ENCODE assay signal across 26 cellular contexts in the genomic region with DNA sequence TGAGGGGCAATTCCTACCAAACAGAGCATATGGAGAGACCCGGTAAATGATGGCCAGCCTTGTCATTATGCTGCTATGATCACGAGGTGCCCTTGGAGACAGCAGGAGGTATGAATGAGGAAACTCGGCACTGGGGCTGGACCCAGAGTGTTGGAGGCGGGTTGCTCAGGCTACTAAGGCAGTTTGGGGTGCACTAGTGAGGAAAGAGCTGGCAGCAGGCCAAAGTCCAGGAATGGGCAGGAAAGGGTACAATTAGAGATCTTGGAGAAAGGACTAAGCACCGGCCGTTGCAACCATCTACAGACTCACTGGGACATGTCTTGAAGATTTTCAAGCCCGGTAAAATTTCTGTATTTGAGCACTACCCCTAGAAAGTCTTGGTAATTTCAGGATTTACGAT. TPM values are rescaled to one million over a fixed set of nuclear protein-coding genes. Genes with fewer than 3 reads are reported as not detected.
DNase-seq lines count a peak whose midpoint lies in the region; ATAC-seq, FAIRE-seq and TF ChIP-seq lines count a peak whose summit lies in the region.
"Had no signal": no experiment of that assay in that cellular context is flagged by ENCODE, and none has a peak within 500 bp of the region (broad histone marks: within the 10 kb centered on the region; RNA-seq: fewer than 3 reads in every experiment).

No MANE protein-coding gene starts in this region.

- H3K4me1 ChIP-seq in SJCRH30: peaks cover 46% of the 10 kb centered on the region
- H3K4me1 ChIP-seq in kidney (ENCODE audit: control insufficient read depth in 1 of 2, insufficient read depth in 1 of 2, low read depth in 1 of 2, low read length in 2 of 2): no peaks in the 10 kb centered on the region
- H3K4me1 ChIP-seq in neuronal stem cell (ENCODE audit: control insufficient read depth in 2 of 2, insufficient read depth in 1 of 2, low read depth in 1 of 2, low read length in 2 of 2): no peaks in the 10 kb centered on the region
- H3K4me1 ChIP-seq in MM.1S (ENCODE audit: low read length): no peaks in the 10 kb centered on the region
- H3K4me1 ChIP-seq: BLaER1 treated with 17β-estradiol and CSF1 and Interleukin-3, amounts not matched to agents 10 nM and 100 nM; HAP-1 had no signal

- H2BK15ac ChIP-seq in neuronal stem cell (ENCODE audit: low read length): no peak overlapping the region

- no peak overlapping the region for H3K4ac ChIP-seq in neuronal stem cell (ENCODE audit: low read length)

- intact Hi-C loops in kidney (cut with DNase I): no loop called here
- intact Hi-C loops in posterior vena cava (cut with DNase I): no loop called here

- H3F3A ChIP-seq in MM.1S (ENCODE audit: insufficient read depth, low read length): no peaks in the 10 kb centered on the region

- ATAC-seq in GM21619 (IDR thresholded peaks at IDR 0.05; ENCODE audit: unreplicated experiment): no peak

- H4K91ac ChIP-seq in neuronal stem cell (ENCODE audit: low read depth, low read length, poor library complexity): no peak overlapping the region

- no peak overlapping the region for H3K4me3 ChIP-seq in SJCRH30
- no peak overlapping the region for H3K4me3 ChIP-seq in kidney (ENCODE audit: low read length in 2 of 2)
- no peak overlapping the region for H3K4me3 ChIP-seq in neuronal stem cell (ENCODE audit: low read length in 2 of 2)
- no peak overlapping the region for H3K4me3 ChIP-seq in MM.1S (ENCODE audit: low read length)
- H3K4me3 ChIP-seq: BLaER1 treated with 17β-estradiol and CSF1 and Interleukin-3, amounts not matched to agents 10 nM and 100 nM; HAP-1 had no signal

- H3K79me1 ChIP-seq in neuronal stem cell (ENCODE audit: low read depth, low read length): no peaks in the 10 kb centered on the region

- no peak overlapping the region for H3K14ac ChIP-seq in neuronal stem cell (ENCODE audit: low read length)

- no peak overlapping the region for H4K8ac ChIP-seq in neuronal stem cell (ENCODE audit: low read depth, low read length)

- no peak overlapping the region for H2BK12ac ChIP-seq in neuronal stem cell (ENCODE audit: low read length)

- peak overlapping the region; percentile 27 for H3K18ac ChIP-seq in neuronal stem cell (ENCODE audit: low read length)

- H4K20me1 ChIP-seq in MM.1S (ENCODE audit: insufficient read depth, low read length): no peaks in the 10 kb centered on the region
- H4K20me1 ChIP-seq: BLaER1 treated with 17β-estradiol and CSF1 and Interleukin-3, amounts not matched to agents 10 nM and 100 nM had no signal

- H3K9ac ChIP-seq in kidney (ENCODE audit: low read length in 2 of 2) (no peak overlapping the region), neuronal stem cell (ENCODE audit: low read depth, low read length, poor library complexity) (no peak overlapping the region), MM.1S (ENCODE audit: low read length) (no peak overlapping the region)
- H3K9ac ChIP-seq: BLaER1 treated with 17β-estradiol and CSF1 and Interleukin-3, amounts not matched to agents 10 nM and 100 nM had no signal

- peak overlapping the region; percentile 99 for H3K27ac ChIP-seq in SJCRH30
- no peak overlapping the region for H3K27ac ChIP-seq in kidney (ENCODE audit: low read depth in 2 of 2, low read length in 2 of 2)
- H3K27ac ChIP-seq in neuronal stem cell (replicated peaks; ENCODE audit: low read length): no peak overlapping the region
- no peak overlapping the region for H3K27ac ChIP-seq in MM.1S (ENCODE audit: low read length)
- H3K27ac ChIP-seq: 22Rv1; BLaER1 treated with 17β-estradiol and CSF1 and Interleukin-3, amounts not matched to agents 10 nM and 100 nM had no signal

- no peak overlapping the region for H3K23ac ChIP-seq in neuronal stem cell (ENCODE audit: low read depth, low read length, poor library complexity)

- H3K9me3 ChIP-seq in SJCRH30 (replicated peaks) (peaks cover 7% of the 10 kb centered on the region; the same call in 1 of the 2 replicates), kidney (ENCODE audit: control insufficient read depth in 1 of 2, low read length in 2 of 2) (no peaks in the 10 kb centered on the region), neuronal stem cell (replicated peaks in 1 of 2; ENCODE audit: control insufficient read depth in 2 of 2, insufficient read depth in 1 of 2, low read depth in 1 of 2, low read length in 2 of 2) (peaks cover 0 to 5% of the 10 kb centered on the region in 2 donors), MM.1S (replicated peaks; ENCODE audit: insufficient read depth, low read length) (no peaks in the 10 kb centered on the region)
- H3K9me3 ChIP-seq: BE2C had no signal

- H3K79me2 ChIP-seq in MM.1S (ENCODE audit: low read length): no peaks in the 10 kb centered on the region

- H3K9me2 ChIP-seq in MM.1S (replicated peaks; ENCODE audit: insufficient read depth, low read length): no peaks in the 10 kb centered on the region

- no peaks in the 10 kb centered on the region for H3K27me3 ChIP-seq in SJCRH30
- H3K27me3 ChIP-seq in neuronal stem cell (ENCODE audit: control insufficient read depth in 3 of 3, insufficient read depth in 3 of 3, low read depth in 1 of 3, low read length in 3 of 3): peaks cover 0 to 14% (median 0%) of the 10 kb centered on the region in 3 experiments
- no peaks in the 10 kb centered on the region for H3K27me3 ChIP-seq in MM.1S (replicated peaks; ENCODE audit: insufficient read depth, low read length)
- H3K27me3 ChIP-seq: BE2C; BLaER1 treated with 17β-estradiol and CSF1 and Interleukin-3, amounts not matched to agents 10 nM and 100 nM had no signal

- H2BK120ac ChIP-seq in neuronal stem cell (ENCODE audit: low read depth, low read length): no peak overlapping the region

- no peak overlapping the region for H2BK5ac ChIP-seq in neuronal stem cell (ENCODE audit: low read length)

- no peak overlapping the region for H2AK5ac ChIP-seq in neuronal stem cell (ENCODE audit: low read depth, low read length)

- no CpG with 5 or more reads among the region's 8 CpGs for WGBS in neuronal stem cell (ENCODE audit: extremely low coverage in 2 of 2, insufficient read length in 2 of 2, insufficient replicate concordance in 1 of 2), 2 donors

- DNase-seq in SJCRH30 (peak in 1 of 2 experiments; percentile 49), kidney (peak; percentile 41), neuronal stem cell (ENCODE audit: low spot score) (no peak), posterior vena cava (ENCODE audit: low spot score) (peak; percentile 75), MM.1S (no peak), pons (ENCODE audit: low spot score) (no peak)
- DNase-seq in activated T-cell treated with anti-CD3 and anti-CD28 coated beads, Interleukin-2, amount 50 U/mL, for 48 hours: no peak
- DNase-seq: AML-193; BE2C; CD4-positive, alpha-beta T cell; CD8-positive, alpha-beta memory T cell; DMS53; DMS79 treated with DMSO at 0.1 percent for 48 hours; GF-D8; GOT3 had no signal

- no peak overlapping the region for H3K4me2 ChIP-seq in neuronal stem cell (ENCODE audit: insufficient read depth, low read length, poor library complexity, severe bottlenecking)
- no peak overlapping the region for H3K4me2 ChIP-seq in MM.1S (ENCODE audit: low read depth, low read length)
- H3K4me2 ChIP-seq: BLaER1 treated with 17β-estradiol and CSF1 and Interleukin-3, amounts not matched to agents 10 nM and 100 nM had no signal

- H2AFZ ChIP-seq in neuronal stem cell (ENCODE audit: low read length): no peak overlapping the region
- H2AFZ ChIP-seq in MM.1S (ENCODE audit: low read length): no peak overlapping the region

- TF ChIP-seq CTCF in kidney (IDR thresholded peaks at IDR 0.05; ENCODE audit: borderline replicate concordance, extremely low read depth, insufficient read depth) (no peak), MM.1S (IDR thresholded peaks at IDR 0.05; ENCODE audit: low read length) (no peak)

- H3K36me3 ChIP-seq in SJCRH30: no peaks in the 10 kb centered on the region
- no peaks in the 10 kb centered on the region for H3K36me3 ChIP-seq in kidney (ENCODE audit: control insufficient read depth in 1 of 2, insufficient read depth in 2 of 2, low read length in 2 of 2)
- H3K36me3 ChIP-seq in neuronal stem cell (replicated peaks in 1 of 2; ENCODE audit: control insufficient read depth in 2 of 2, insufficient read depth in 2 of 2, low read length in 2 of 2): no peaks in the 10 kb centered on the region
- no peaks in the 10 kb centered on the region for H3K36me3 ChIP-seq in MM.1S (replicated peaks; ENCODE audit: insufficient read depth, low read length)
- H3K36me3 ChIP-seq: BE2C; BLaER1 treated with 17β-estradiol and CSF1 and Interleukin-3, amounts not matched to agents 10 nM and 100 nM; HAP-1 had no signal

- no peak for FAIRE-seq in kidney (lab: Jason Lieb, UNC)
- FAIRE-seq: A204.1, GM12891, GM19239, H54 had no signal

RNA-seq across cellular contexts. Expression of a gene that starts 54.3 kb away (rescaled TPM):
- 220 and 239 TPM in 2 replicates for total RNA-seq in SJCRH30 (2014; rRNA removed; shearing (Covaris generic))
- total RNA-seq in kidney (421 TPM), posterior vena cava (100 to 1,000 TPM; 248 to 281 TPM)
- 301 TPM for polyA plus RNA-seq in kidney (ENCODE audit: insufficient read depth, low read depth, low replicate concordance)
- polyA plus RNA-seq in neuronal stem cell (2013, experiment 1 of 2): 6.3 TPM
- polyA plus RNA-seq in neuronal stem cell (2013, experiment 2 of 2): 6.4 TPM

RNA-seq across cellular contexts. Expression of a gene that starts 56.0 kb away (rescaled TPM):
- 0.06 TPM in 1 of 2 replicates, not detected in the other for total RNA-seq in SJCRH30 (2014; rRNA removed; shearing (Covaris generic))
- total RNA-seq in kidney: 2.5 TPM
- polyA plus RNA-seq in kidney (ENCODE audit: insufficient read depth, low read depth, low replicate concordance): 2.9 TPM
- polyA plus RNA-seq in neuronal stem cell (2013, experiment 1 of 2): 1.2 TPM
- 1.3 TPM for polyA plus RNA-seq in neuronal stem cell (2013, experiment 2 of 2)
- under 1 TPM in 1 of 2 donors, not detected in 1; 0.51 TPM for total RNA-seq in posterior vena cava
- total RNA-seq: CD4-positive, alpha-beta T cell; CD8-positive, alpha-beta memory T cell; Daoy; HFFc6 had no signal
- polyA plus RNA-seq: CD14-positive monocyte had no signal

Comparison
In these comparisons a context has a peak if more than half of its experiments do, and no peak if none do; other contexts are left out.
1. DNase-seq: peak in kidney (single experiment) and posterior vena cava (single experiment); none in neuronal stem cell (single experiment), MM.1S (single experiment), activated T-cell treated with anti-CD3 and anti-CD28 coated beads, Interleukin-2, amount 50 U/mL, for 48 hours (0 of 2) and pons (single experiment).